In the genomic region with DNA sequence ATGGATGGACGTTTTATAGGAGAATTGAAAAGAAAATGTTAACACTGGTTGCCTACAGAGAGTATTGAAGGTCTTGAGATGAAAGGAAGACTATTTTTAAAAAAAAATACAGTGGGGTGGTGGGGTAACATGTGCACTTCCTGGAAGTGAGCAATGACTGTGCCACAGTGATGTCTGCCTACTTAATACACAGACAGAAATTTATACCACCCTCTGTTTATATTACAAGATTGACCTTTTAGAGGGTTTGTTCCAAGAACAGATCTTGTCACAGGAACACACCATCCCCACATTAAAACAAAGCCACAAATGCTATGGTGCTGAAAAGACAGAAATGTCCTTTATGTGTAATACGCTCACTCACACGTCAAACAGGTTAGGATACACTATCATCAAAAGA, we compare ENCODE assay signal across 28 cellular contexts.
DNase-seq lines count a peak whose midpoint lies in the region; ATAC-seq lines count a peak whose summit lies in the region.
"Had no signal": no experiment of that assay in that cellular context is flagged by ENCODE, and none has a peak within 500 bp of the region (broad histone marks: within the 10 kb centered on the region; RNA-seq: fewer than 3 reads in every experiment).

No MANE protein-coding gene starts in this region.

- peaks cover 7% of the 10 kb centered on the region for H3K4me1 ChIP-seq in CD4-positive, CD25-positive, alpha-beta regulatory T cell (ENCODE audit: control insufficient read depth, insufficient read depth, low read length, poor library complexity, severe bottlenecking)
- H3K4me1 ChIP-seq: SJCRH30, uterus had no signal

- peaks cover 31% of the 10 kb centered on the region for H3K36me3 ChIP-seq in CD4-positive, CD25-positive, alpha-beta regulatory T cell (ENCODE audit: control insufficient read depth, insufficient read depth, low read length)
- H3K36me3 ChIP-seq: uterus had no signal

- intact Hi-C loops in activated CD4-positive, alpha-beta T cell treated with anti-CD3 and anti-CD28 coated beads for 36 hours (cut with DNase I, micrococcal nuclease): no loop called here

- CTCF ChIA-PET in activated CD4-positive, alpha-beta T cell treated with anti-CD3 and anti-CD28 coated beads for 36 hours (lab: Charles Lee): interaction anchor here (0.6 to 0.8 kb wide), 3 partner anchors 9 to 33 kb away, joined by 3 to 5 read pairs (median 5); no protein-coding TSS in a partner anchor
- CTCF ChIA-PET in T-cell (lab: Charles Lee): interaction anchor here in 1 of 2 donors (0.6 kb wide), 1 partner anchor 32 kb away, joined by 3 read pairs; no protein-coding TSS in a partner anchor

- no peaks in the 10 kb centered on the region for H3K9me3 ChIP-seq in CD4-positive, CD25-positive, alpha-beta regulatory T cell (ENCODE audit: control insufficient read depth in 2 of 2, low read length in 2 of 2)
- H3K9me3 ChIP-seq: SJCRH30, testis, uterus had no signal

- peak; percentile 16 for DNase-seq in activated CD4-positive, alpha-beta T cell treated with anti-CD3 and anti-CD28 coated beads for 36 hours
- no peak for DNase-seq in activated CD4-positive, alpha-beta T cell treated with anti-CD3 and anti-CD28 coated beads, Interleukin-2, amount 50 U/mL, for 48 hours
- peak in 2 of 3 donors; percentile 25 to 85 for DNase-seq in CD4-positive, CD25-positive, alpha-beta regulatory T cell
- DNase-seq in T-cell (peak in 4 of 34 experiments; percentile 1 to 26 (median 7)), NOMO-1 treated with dmso at 0.1 percent for 144 hours (lab: John Stamatoyannopoulos, UW; ENCODE audit: unreplicated experiment) (no peak)
- DNase-seq in central memory CD8-positive, alpha-beta T cell (ENCODE audit: low spot score in 2 of 2): no peak
- DNase-seq: 8988T; activated CD4-positive, alpha-beta T cell treated with anti-CD3 and anti-CD28 coated beads, Interleukin-2, amount 10 ng/mL, durations not matched to agents 7 days and 5 days; C1 segment of cervical spinal cord; central memory CD4-positive, alpha-beta T cell; EL; glutamatergic neuron; KBM-7; mammary epithelial cell; NCI-H1092; NCI-H1694 treated with DMSO at 0.1 percent for 48 hours; NCI-H446 treated with DMSO at 0.1 percent for 48 hours; NCI-H774; SJCRH30; stimulated activated naive CD4-positive, alpha-beta T cell; SW 1271; T-helper 9 cell; testis; uterus had no signal

- no peaks in the 10 kb centered on the region for H3K9me3 Mint-ChIP-seq in activated CD4-positive, alpha-beta T cell treated with anti-CD3 and anti-CD28 coated beads for 36 hours (ENCODE audit: low read depth)
- H3K9me3 Mint-ChIP-seq in CD4-positive, CD25-positive, alpha-beta regulatory T cell: peaks cover 0 to 1% (median 0%) of the 10 kb centered on the region in 7 donors
- no peaks in the 10 kb centered on the region for H3K9me3 Mint-ChIP-seq in T-cell
- no peaks in the 10 kb centered on the region for H3K9me3 Mint-ChIP-seq in central memory CD8-positive, alpha-beta T cell
- H3K9me3 Mint-ChIP-seq: activated CD4-positive, alpha-beta T cell treated with anti-CD3 and anti-CD28 coated beads, Interleukin-2, amount 10 ng/mL, durations not matched to agents 7 days and 5 days had no signal

- POLR2A ChIA-PET in activated CD4-positive, alpha-beta T cell treated with anti-CD3 and anti-CD28 coated beads for 36 hours (lab: Charles Lee): no interaction called here
- POLR2A ChIA-PET in T-cell (lab: Charles Lee): no interaction called here

- no peaks in the 10 kb centered on the region for H3K27me3 Mint-ChIP-seq in activated CD4-positive, alpha-beta T cell treated with anti-CD3 and anti-CD28 coated beads for 36 hours
- H3K27me3 Mint-ChIP-seq in CD4-positive, CD25-positive, alpha-beta regulatory T cell: no peaks in the 10 kb centered on the region
- H3K27me3 Mint-ChIP-seq in T-cell: no peaks in the 10 kb centered on the region
- no peaks in the 10 kb centered on the region for H3K27me3 Mint-ChIP-seq in central memory CD8-positive, alpha-beta T cell
- H3K27me3 Mint-ChIP-seq: activated CD4-positive, alpha-beta T cell treated with anti-CD3 and anti-CD28 coated beads, Interleukin-2, amount 10 ng/mL, durations not matched to agents 7 days and 5 days had no signal

- no peak overlapping the region for H3K4me3 Mint-ChIP-seq in activated CD4-positive, alpha-beta T cell treated with anti-CD3 and anti-CD28 coated beads for 36 hours
- H3K4me3 Mint-ChIP-seq in CD4-positive, CD25-positive, alpha-beta regulatory T cell: peak overlapping the region in 3 of 4 donors; percentile 12 to 66 (median 64)
- H3K4me3 Mint-ChIP-seq in T-cell: no peak overlapping the region
- no peak overlapping the region for H3K4me3 Mint-ChIP-seq in central memory CD8-positive, alpha-beta T cell
- H3K4me3 Mint-ChIP-seq: activated CD4-positive, alpha-beta T cell treated with anti-CD3 and anti-CD28 coated beads, Interleukin-2, amount 10 ng/mL, durations not matched to agents 7 days and 5 days had no signal

- H3K4me1 Mint-ChIP-seq in activated CD4-positive, alpha-beta T cell treated with anti-CD3 and anti-CD28 coated beads for 36 hours: peaks cover 31% of the 10 kb centered on the region
- peaks cover 14 to 32% (median 24%) of the 10 kb centered on the region in 4 donors for H3K4me1 Mint-ChIP-seq in CD4-positive, CD25-positive, alpha-beta regulatory T cell
- H3K4me1 Mint-ChIP-seq in T-cell: peaks cover 18 to 27% (median 20%) of the 10 kb centered on the region in 3 donors
- H3K4me1 Mint-ChIP-seq in central memory CD8-positive, alpha-beta T cell: peaks cover 17% of the 10 kb centered on the region

- peaks cover 39% of the 10 kb centered on the region for H3K36me3 Mint-ChIP-seq in activated CD4-positive, alpha-beta T cell treated with anti-CD3 and anti-CD28 coated beads for 36 hours (ENCODE audit: low read depth)
- peaks cover 24% of the 10 kb centered on the region for H3K36me3 Mint-ChIP-seq in CD4-positive, CD25-positive, alpha-beta regulatory T cell
- H3K36me3 Mint-ChIP-seq in T-cell: peaks cover 50% of the 10 kb centered on the region
- H3K36me3 Mint-ChIP-seq in central memory CD8-positive, alpha-beta T cell (ENCODE audit: insufficient read depth): peaks cover 8% of the 10 kb centered on the region

- no peaks in the 10 kb centered on the region for H3K27me3 ChIP-seq in CD4-positive, CD25-positive, alpha-beta regulatory T cell (ENCODE audit: control insufficient read depth, insufficient read depth, low read length)
- H3K27me3 ChIP-seq: SJCRH30, testis, uterus had no signal

- ATAC-seq in activated CD4-positive, alpha-beta T cell treated with anti-CD3 and anti-CD28 coated beads for 36 hours: peak; percentile 70
- peak; percentile 97 to 98 for ATAC-seq in CD4-positive, CD25-positive, alpha-beta regulatory T cell (ENCODE audit: low read depth in 2 of 2)
- ATAC-seq in T-cell (replicated peaks in 1 of 4) (peak; percentile 63 to 84 (median 78)), GM19452 (IDR thresholded peaks at IDR 0.05; ENCODE audit: unreplicated experiment) (no peak), HG03521 (IDR thresholded peaks at IDR 0.05; ENCODE audit: unreplicated experiment) (no peak)
- ATAC-seq in central memory CD8-positive, alpha-beta T cell (replicated peaks; ENCODE audit: extremely low read depth, poor library complexity, severe bottlenecking): peak; percentile 56
- ATAC-seq: esophagus mucosa had no signal

- peak overlapping the region; percentile 11 for H3K27ac ChIP-seq in CD4-positive, CD25-positive, alpha-beta regulatory T cell (ENCODE audit: insufficient read depth, low read length, poor library complexity, severe bottlenecking)
- H3K27ac ChIP-seq: SJCRH30, testis, uterus, VCaP had no signal

- peak overlapping the region; percentile 61 for H3K27ac Mint-ChIP-seq in activated CD4-positive, alpha-beta T cell treated with anti-CD3 and anti-CD28 coated beads for 36 hours
- H3K27ac Mint-ChIP-seq in CD4-positive, CD25-positive, alpha-beta regulatory T cell: peak overlapping the region; percentile 64 to 94 (median 79)
- H3K27ac Mint-ChIP-seq in T-cell: peak overlapping the region; percentile 68 to 79
- peak overlapping the region; percentile 29 for H3K27ac Mint-ChIP-seq in central memory CD8-positive, alpha-beta T cell (ENCODE audit: low read depth)
- H3K27ac Mint-ChIP-seq: activated CD4-positive, alpha-beta T cell treated with anti-CD3 and anti-CD28 coated beads, Interleukin-2, amount 10 ng/mL, durations not matched to agents 7 days and 5 days had no signal

- peak overlapping the region; percentile 53 for H3K4me3 ChIP-seq in CD4-positive, CD25-positive, alpha-beta regulatory T cell (ENCODE audit: low read depth, low read length)
- H3K4me3 ChIP-seq: SJCRH30, testis, uterus had no signal

Comparison
In these comparisons a context has a peak if more than half of its experiments do, and no peak if none do; other contexts are left out.
1. DNase-seq: peak in activated CD4-positive, alpha-beta T cell treated with anti-CD3 and anti-CD28 coated beads for 36 hours (single experiment) and CD4-positive, CD25-positive, alpha-beta regulatory T cell (2 of 3); none in activated CD4-positive, alpha-beta T cell treated with anti-CD3 and anti-CD28 coated beads, Interleukin-2, amount 50 U/mL, for 48 hours (0 of 2), central memory CD8-positive, alpha-beta T cell (0 of 2) and NOMO-1 treated with dmso at 0.1 percent for 144 hours (single experiment).
2. ATAC-seq: peak in activated CD4-positive, alpha-beta T cell treated with anti-CD3 and anti-CD28 coated beads for 36 hours (single experiment), CD4-positive, CD25-positive, alpha-beta regulatory T cell (2 of 2), T-cell (4 of 4) and central memory CD8-positive, alpha-beta T cell (single experiment); none in GM19452 (single experiment) and HG03521 (single experiment).
3. H3K27ac Mint-ChIP-seq: peak in every context shown above with its lines; median percentile 79 in CD4-positive, CD25-positive, alpha-beta regulatory T cell; 74 in T-cell; 61 in activated CD4-positive, alpha-beta T cell treated with anti-CD3 and anti-CD28 coated beads for 36 hours; 29 in central memory CD8-positive, alpha-beta T cell.
4. H3K4me3 Mint-ChIP-seq: peak in CD4-positive, CD25-positive, alpha-beta regulatory T cell (3 of 4); none in activated CD4-positive, alpha-beta T cell treated with anti-CD3 and anti-CD28 coated beads for 36 hours (single experiment), T-cell (0 of 3) and central memory CD8-positive, alpha-beta T cell (single experiment).